In the genomic region with DNA sequence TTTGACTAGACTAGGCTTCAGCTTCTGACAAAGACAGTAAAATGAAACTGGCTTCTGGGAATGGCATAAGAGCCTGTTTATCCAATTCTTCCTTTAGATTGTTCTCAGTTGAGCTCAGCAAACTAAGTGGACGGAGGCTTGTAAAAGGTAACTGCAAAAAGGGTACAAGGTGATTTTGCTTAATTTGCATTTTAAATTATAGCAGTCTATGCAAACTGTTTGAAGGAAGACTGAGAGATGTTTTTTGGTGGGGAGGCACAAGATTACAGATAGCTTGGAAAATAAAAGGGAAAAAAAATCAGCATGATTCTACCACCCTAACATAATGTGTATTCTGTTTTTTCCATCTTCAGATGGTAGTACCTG, we compare ENCODE assay signal across 7 cellular contexts. TPM values are rescaled to one million over a fixed set of nuclear protein-coding genes. Genes with fewer than 3 reads are reported as not detected.
DNase-seq lines count a peak whose midpoint lies in the region; ATAC-seq and TF ChIP-seq lines count a peak whose summit lies in the region.

No MANE protein-coding gene starts in this region.

- ATAC-seq in IMR-90 (ENCODE audit: low read depth), result no peak
- ATAC-seq in HG03469 (IDR thresholded peaks at IDR 0.05; ENCODE audit: unreplicated experiment), result no peak

- H3K27ac Mint-ChIP-seq in activated T-helper 2 cell treated with anti-CD3 and anti-CD28 coated beads, Interferon-gamma antibody, Interleukin-2, Interleukin-4, amounts not matched to agents 10 μg/mL and 5 μg/mL and 100 μg/mL, durations not matched to agents 14 hours and 24 hours and 36 hours, result peak overlapping the region; percentile 97
- H3K27ac Mint-ChIP-seq in immature natural killer cell, result peak overlapping the region; percentile 96 to 100 (median 98)

- DNase-seq in IMR-90 (no peak), immature natural killer cell (no peak), stomach (no peak), NCI-H446 treated with DMSO at 0.1 percent for 48 hours (lab: John Stamatoyannopoulos, UW) (no peak), mesenteric fat pad (ENCODE audit: low spot score) (no peak)
- no peak for DNase-seq in activated T-helper 2 cell treated with anti-CD3 and anti-CD28 coated beads, Interferon-gamma antibody, Interleukin-2, Interleukin-4, amounts not matched to agents 10 μg/mL and 5 μg/mL and 100 μg/mL, durations not matched to agents 14 hours and 24 hours and 36 hours (ENCODE audit: low spot score)

- no peak overlapping the region for H3K4ac ChIP-seq in IMR-90 (ENCODE audit: low read depth, low read length)

- H3K9ac ChIP-seq in IMR-90 (ENCODE audit: low read depth, low read length), result peak overlapping the region; percentile 41; the same call in 1 of the 2 replicates

- peaks cover 80% of the 10 kb centered on the region for H3K4me1 Mint-ChIP-seq in activated T-helper 2 cell treated with anti-CD3 and anti-CD28 coated beads, Interferon-gamma antibody, Interleukin-2, Interleukin-4, amounts not matched to agents 10 μg/mL and 5 μg/mL and 100 μg/mL, durations not matched to agents 14 hours and 24 hours and 36 hours (ENCODE audit: low read depth)
- H3K4me1 Mint-ChIP-seq in immature natural killer cell, result peaks cover 93 to 94% of the 10 kb centered on the region in 2 donors

- TF ChIP-seq RAD21 in IMR-90 (IDR thresholded peaks at IDR 0.05; ENCODE audit: low read length), result no peak

- H3K14ac ChIP-seq in IMR-90 (replicated peaks; ENCODE audit: low read depth, low read length), result 0 out of 2 replicates have a peak overlapping the region, but pooled peaks have one; percentile 2

- peaks cover 21% of the 10 kb centered on the region for H3K9me1 ChIP-seq in IMR-90 (ENCODE audit: insufficient read depth, low read length)

- no peak overlapping the region for H2BK15ac ChIP-seq in IMR-90 (ENCODE audit: low read depth, low read length)

- peaks cover 25% of the 10 kb centered on the region for H3K4me1 ChIP-seq in IMR-90 (ENCODE audit: control insufficient read depth, insufficient read depth, low read length)
- H3K4me1 ChIP-seq in stomach, result peaks cover 80 to 90% (median 86%) of the 10 kb centered on the region in 4 donors

- peaks cover 69% of the 10 kb centered on the region for H4K20me1 ChIP-seq in IMR-90 (ENCODE audit: insufficient read depth, low read length)

- H3K4me3 ChIP-seq in IMR-90 (ENCODE audit: insufficient read depth, low read depth, low read length) (peak overlapping the region; percentile 23; the same call in 1 of the 2 replicates), stomach (peak overlapping the region in 2 of 4 donors; percentile 25 to 27)

- H3K9me3 Mint-ChIP-seq in activated T-helper 2 cell treated with anti-CD3 and anti-CD28 coated beads, Interferon-gamma antibody, Interleukin-2, Interleukin-4, amounts not matched to agents 10 μg/mL and 5 μg/mL and 100 μg/mL, durations not matched to agents 14 hours and 24 hours and 36 hours, result no peaks in the 10 kb centered on the region
- H3K9me3 Mint-ChIP-seq in immature natural killer cell, result no peaks in the 10 kb centered on the region

- BruUV-seq in IMR-90 (replicated peaks; lab: Mats Ljungman, UMichigan), result no TSS peak

- H3K27me3 Mint-ChIP-seq in activated T-helper 2 cell treated with anti-CD3 and anti-CD28 coated beads, Interferon-gamma antibody, Interleukin-2, Interleukin-4, amounts not matched to agents 10 μg/mL and 5 μg/mL and 100 μg/mL, durations not matched to agents 14 hours and 24 hours and 36 hours (ENCODE audit: low read depth), result no peaks in the 10 kb centered on the region
- peaks cover 0 to 9% (median 2%) of the 10 kb centered on the region in 3 donors for H3K27me3 Mint-ChIP-seq in immature natural killer cell (ENCODE audit: low read depth in 3 of 3)

- peaks cover 30 to 83% of the 10 kb centered on the region in 2 experiments for H3K79me1 ChIP-seq in IMR-90 (ENCODE audit: low read depth in 1 of 2, low read length in 2 of 2)

- H3K36me3 Mint-ChIP-seq in activated T-helper 2 cell treated with anti-CD3 and anti-CD28 coated beads, Interferon-gamma antibody, Interleukin-2, Interleukin-4, amounts not matched to agents 10 μg/mL and 5 μg/mL and 100 μg/mL, durations not matched to agents 14 hours and 24 hours and 36 hours (ENCODE audit: low read depth), result peaks cover 53% of the 10 kb centered on the region
- H3K36me3 Mint-ChIP-seq in immature natural killer cell, result no peaks in the 10 kb centered on the region

- no peaks in the 10 kb centered on the region for H3K27me3 ChIP-seq in IMR-90 (ENCODE audit: control insufficient read depth, insufficient read depth, low read length)
- H3K27me3 ChIP-seq in stomach, result no peaks in the 10 kb centered on the region

- H2AFZ ChIP-seq in IMR-90 (replicated peaks; ENCODE audit: low read length, poor library complexity), result no peak overlapping the region

- no peak for TF ChIP-seq POLR2A in IMR-90 (IDR thresholded peaks at IDR 0.05; ENCODE audit: low read depth, low read length)
- TF ChIP-seq POLR2A in stomach (IDR thresholded peaks at IDR 0.05), result no peak

- TF ChIP-seq EP300 in stomach (IDR thresholded peaks at IDR 0.05), result no peak

- H3K4me2 ChIP-seq in IMR-90 (ENCODE audit: low read depth, low read length), result peak overlapping the region; percentile 68

- 0 out of 4 replicates have a peak overlapping the region, but pooled peaks of 1 of the 2 experiments have one; percentile 20 for H4K8ac ChIP-seq in IMR-90 (ENCODE audit: low read depth in 2 of 2, low read length in 2 of 2)

- H4K91ac ChIP-seq in IMR-90 (ENCODE audit: insufficient read depth, low read depth, low read length), result no peak overlapping the region

- peak overlapping the region; percentile 90 for H3K4me3 Mint-ChIP-seq in activated T-helper 2 cell treated with anti-CD3 and anti-CD28 coated beads, Interferon-gamma antibody, Interleukin-2, Interleukin-4, amounts not matched to agents 10 μg/mL and 5 μg/mL and 100 μg/mL, durations not matched to agents 14 hours and 24 hours and 36 hours (ENCODE audit: low read depth)
- H3K4me3 Mint-ChIP-seq in immature natural killer cell, result peak overlapping the region; percentile 79 to 95 (median 91)

- CTCF ChIA-PET in IMR-90 (lab: Yijun Ruan, JAX), result interaction anchor here (0.7 to 0.8 kb wide), 2 partner anchors 36 to 111 kb away, joined by 4 read pairs; no protein-coding TSS in a partner anchor

- intact Hi-C loops in IMR-90 (cut with micrococcal nuclease), result loop anchor here (2.0 kb wide), 1 partner anchor 14 kb away; no protein-coding TSS in a partner anchor
- intact Hi-C loops in activated T-helper 2 cell treated with anti-CD3 and anti-CD28 coated beads, Interferon-gamma antibody, Interleukin-2, Interleukin-4, amounts not matched to agents 10 μg/mL and 5 μg/mL and 100 μg/mL, durations not matched to agents 14 hours and 24 hours and 36 hours (cut with micrococcal nuclease), result loop anchor here (1.0 to 10.0 kb wide), 2 partner anchors 20 to 642 kb away; partner anchors contain the start of gene ACTN1
- intact Hi-C loops in stomach (cut with DNase I; ENCODE audit: low total_unique reads), result no loop called here

- no peak overlapping the region for H2BK20ac ChIP-seq in IMR-90 (ENCODE audit: low read depth, low read length)

- H2BK120ac ChIP-seq in IMR-90 (ENCODE audit: low read depth, low read length), result no peak overlapping the region

- no peaks in the 10 kb centered on the region for H3K36me3 ChIP-seq in IMR-90 (ENCODE audit: control insufficient read depth, insufficient read depth, low read length)
- no peaks in the 10 kb centered on the region for H3K36me3 ChIP-seq in stomach

- H3K9me3 ChIP-seq in IMR-90 (ENCODE audit: control insufficient read depth, insufficient read depth, low read length), result no peaks in the 10 kb centered on the region
- no peaks in the 10 kb centered on the region for H3K9me3 ChIP-seq in stomach

- in situ Hi-C loops in IMR-90 (cut with MboI; ENCODE audit: low sequenced_read_pairs), result no loop called here

- peak overlapping the region; percentile 42 for H3K18ac ChIP-seq in IMR-90 (ENCODE audit: low read depth, low read length)

- peak overlapping the region; percentile 26; the same call in 1 of the 2 replicates for H3K23ac ChIP-seq in IMR-90 (ENCODE audit: low read depth, low read length)

- H3K27ac ChIP-seq in IMR-90 (ENCODE audit: insufficient read depth, low read length), result peak overlapping the region; percentile 34; the same call in 1 of the 2 replicates
- H3K27ac ChIP-seq in stomach, result peak overlapping the region in 4 of 5 donors; percentile 96 to 100 (median 99)

- peak overlapping the region; percentile 32; the same call in 1 of the 2 replicates for H4K5ac ChIP-seq in IMR-90 (ENCODE audit: low read depth, low read length)

- WGBS in IMR-90 (ENCODE audit: extremely low coverage in 2 of 2, insufficient read length in 1 of 2), 2 experiments, result no CpG with 5 or more reads among the region's 1 CpG
- 32 to 50% (median 44%) methylated on average over 1 of the region's 1 CpG for WGBS in stomach, 5 donors

- POLR2A ChIA-PET in IMR-90 (lab: Charles Lee; ENCODE audit: unreplicated experiment), result interaction anchor here (0.9 kb wide), 1 partner anchor 9 kb away, joined by 3 read pairs; no protein-coding TSS in a partner anchor

- H2AK9ac ChIP-seq in IMR-90 (replicated peaks; ENCODE audit: low read depth, low read length, poor library complexity), result no peak overlapping the region

- H2BK5ac ChIP-seq in IMR-90 (ENCODE audit: low read depth, low read length, poor library complexity, severe bottlenecking), result peak overlapping the region; percentile 87

- no peak overlapping the region for H2AK5ac ChIP-seq in IMR-90 (ENCODE audit: low read depth, low read length)

- TF ChIP-seq CTCF in IMR-90 (conservative IDR thresholded peaks at IDR 0.05; ENCODE audit: low read depth, low read length) (no peak), stomach (IDR thresholded peaks at IDR 0.05) (no peak)

- dilution Hi-C loops in IMR-90 (cut with HindIII; ENCODE audit: low sequenced_read_pairs, unreplicated experiment), result no loop called here

- peak overlapping the region; percentile 27; the same call in 1 of the 2 replicates for H3K56ac ChIP-seq in IMR-90 (ENCODE audit: extremely low read depth, insufficient read depth, low read length)

RNA-seq across cellular contexts. Expression of gene SUSD6, which starts 5.0 kb away (rescaled TPM):
- total RNA-seq in IMR-90 (2012; rRNA removed) (2.3 and 2.5 TPM in 2 replicates), stomach (10 to 100 TPM; 23.7 to 39.0 (median 31.9) TPM), mesenteric fat pad (48.0 TPM)
- polyA plus RNA-seq in IMR-90 (2012; rRNA removed) (10.1 and 10.4 TPM in 2 replicates), immature natural killer cell (10 to 100 TPM; 13.0 to 24.1 (median 15.5) TPM), stomach (10 to 100 TPM in 1 of 3 donors, 1 to 10 TPM in 2; 4.9 to 10.3 (median 7.0) TPM)
- 5.9 and 7.7 TPM in 2 replicates for polyA plus RNA-seq in IMR-90 (2012; cell fraction: cytosol; rRNA removed)
- 21.8 and 29.0 TPM in 2 replicates for polyA plus RNA-seq in IMR-90 (2012; cell fraction: nucleus; rRNA removed; ENCODE audit: low replicate concordance)
- 46.6 and 46.7 TPM in 2 replicates for total RNA-seq in activated T-helper 2 cell treated with anti-CD3 and anti-CD28 coated beads, Interferon-gamma antibody, Interleukin-2, Interleukin-4, amounts not matched to agents 10 μg/mL and 5 μg/mL and 100 μg/mL, durations not matched to agents 14 hours and 24 hours and 36 hours

RNA-seq across cellular contexts. Expression of gene CCDC177, which starts 41.7 kb away (rescaled TPM):
- total RNA-seq in IMR-90 (2012; rRNA removed), result not detected in 2 replicates
- polyA plus RNA-seq in IMR-90 (2012; rRNA removed), result not detected in 2 replicates
- not detected in 2 replicates for polyA plus RNA-seq in IMR-90 (2012; cell fraction: cytosol; rRNA removed)
- polyA plus RNA-seq in IMR-90 (2012; cell fraction: nucleus; rRNA removed; ENCODE audit: low replicate concordance), result not detected in 2 replicates
- total RNA-seq in activated T-helper 2 cell treated with anti-CD3 and anti-CD28 coated beads, Interferon-gamma antibody, Interleukin-2, Interleukin-4, amounts not matched to agents 10 μg/mL and 5 μg/mL and 100 μg/mL, durations not matched to agents 14 hours and 24 hours and 36 hours, result 0.05 TPM in 1 of 2 replicates, not detected in the other
- not detected for polyA plus RNA-seq in immature natural killer cell
- under 1 TPM in 1 of 5 donors, not detected in 4; 0.18 TPM for total RNA-seq in stomach
- under 1 TPM in 2 of 3 donors, not detected in 1; 0.03 to 0.25 TPM for polyA plus RNA-seq in stomach
- total RNA-seq in mesenteric fat pad, result not detected
